ENCODE assay signal across 8 cellular contexts in genomic region chr1:230067441-230067870, GRCh38. TPM values are rescaled to one million over a fixed set of nuclear protein-coding genes. Genes with fewer than 3 reads are reported as not detected.
DNase-seq lines count a peak whose midpoint lies in the region; ATAC-seq and TF ChIP-seq lines count a peak whose summit lies in the region.

No MANE protein-coding gene starts in this region.

- intact Hi-C loops in PC-3 (cut with micrococcal nuclease), result loop anchor here (1.0 kb wide), 1 partner anchor 243 kb away; no protein-coding TSS in a partner anchor
- intact Hi-C loops in left lung (cut with DNase I), result no loop called here

- H3K27me3 ChIP-seq in PC-3 (ENCODE audit: low read length) (no peaks in the 10 kb centered on the region), left lung (no peaks in the 10 kb centered on the region)

- BruUV-seq in PC-3 (replicated peaks; lab: Mats Ljungman, UMichigan), result no TSS peak

- peaks cover 4% of the 10 kb centered on the region for H3K27me3 Mint-ChIP-seq in central memory CD8-positive, alpha-beta T cell
- no peaks in the 10 kb centered on the region for H3K27me3 Mint-ChIP-seq in stimulated activated memory B cell treated with anti-CD40 and anti-IgM and Interleukin-4, amounts not matched to agents 10 μg/mL and 1 μg/mL and 100 μg/mL, for 72 hours

- H3K79me2 ChIP-seq in PC-3 (ENCODE audit: low read length), result peaks cover 52% of the 10 kb centered on the region

- peak; percentile 35 for DNase-seq in activated CD4-positive, alpha-beta T cell treated with anti-CD3 and anti-CD28 coated beads for 48 hours
- DNase-seq in activated CD4-positive, alpha-beta T cell treated with anti-CD3 and anti-CD28 coated beads, Interleukin-2, amount 50 U/mL, for 4 hours, result no peak
- peak; percentile 49 for DNase-seq in PC-3
- DNase-seq in central memory CD8-positive, alpha-beta T cell (ENCODE audit: low spot score in 2 of 2), result no peak
- no peak for DNase-seq in left lung
- DNase-seq in ecto neural progenitor cell (ENCODE audit: low spot score), result no peak

- peak overlapping the region; percentile 83 for H3K4me3 Mint-ChIP-seq in central memory CD8-positive, alpha-beta T cell
- peak overlapping the region; percentile 96 for H3K4me3 Mint-ChIP-seq in stimulated activated memory B cell treated with anti-CD40 and anti-IgM and Interleukin-4, amounts not matched to agents 10 μg/mL and 1 μg/mL and 100 μg/mL, for 72 hours

- peaks cover 39% of the 10 kb centered on the region for H3K4me1 Mint-ChIP-seq in central memory CD8-positive, alpha-beta T cell
- H3K4me1 Mint-ChIP-seq in stimulated activated memory B cell treated with anti-CD40 and anti-IgM and Interleukin-4, amounts not matched to agents 10 μg/mL and 1 μg/mL and 100 μg/mL, for 72 hours, result peaks cover 57% of the 10 kb centered on the region

- no peaks in the 10 kb centered on the region for H3K36me3 ChIP-seq in PC-3 (ENCODE audit: low read depth, low read length)
- no peaks in the 10 kb centered on the region for H3K36me3 ChIP-seq in left lung

- H3K4me1 ChIP-seq in PC-3 (ENCODE audit: insufficient read depth, low read length), result peaks cover 36% of the 10 kb centered on the region
- peaks cover 12 to 34% of the 10 kb centered on the region in 2 donors for H3K4me1 ChIP-seq in left lung

- H4K20me1 ChIP-seq in PC-3 (ENCODE audit: low read length), result peaks cover 44% of the 10 kb centered on the region

- H3K4me2 ChIP-seq in PC-3 (ENCODE audit: low read length), result peak overlapping the region; percentile 90

- 0 out of 2 replicates have a peak, but pooled peaks cover 2% of the 10 kb centered on the region for H3K9me3 ChIP-seq in PC-3 (ENCODE audit: low read length)
- peaks cover 0 to 3% of the 10 kb centered on the region in 2 donors for H3K9me3 ChIP-seq in left lung

- ATAC-seq in HG02588 (IDR thresholded peaks at IDR 0.05; ENCODE audit: unreplicated experiment), result peak; percentile 14
- ATAC-seq in PC-3, result peak; percentile 23
- ATAC-seq in central memory CD8-positive, alpha-beta T cell (replicated peaks; ENCODE audit: extremely low read depth, poor library complexity, severe bottlenecking), result peak; percentile 11
- ATAC-seq in left lung, result peak; percentile 22
- peak; percentile 56 for ATAC-seq in stimulated activated memory B cell treated with anti-CD40 and anti-IgM and Interleukin-4, amounts not matched to agents 10 μg/mL and 1 μg/mL and 100 μg/mL, for 72 hours

- H3K27ac Mint-ChIP-seq in central memory CD8-positive, alpha-beta T cell (ENCODE audit: low read depth), result peak overlapping the region; percentile 76
- H3K27ac Mint-ChIP-seq in stimulated activated memory B cell treated with anti-CD40 and anti-IgM and Interleukin-4, amounts not matched to agents 10 μg/mL and 1 μg/mL and 100 μg/mL, for 72 hours, result peak overlapping the region; percentile 76

- no peaks in the 10 kb centered on the region for H3K9me3 Mint-ChIP-seq in central memory CD8-positive, alpha-beta T cell
- H3K9me3 Mint-ChIP-seq in stimulated activated memory B cell treated with anti-CD40 and anti-IgM and Interleukin-4, amounts not matched to agents 10 μg/mL and 1 μg/mL and 100 μg/mL, for 72 hours, result peaks cover 2% of the 10 kb centered on the region

- peak overlapping the region; percentile 91 for H3K9ac ChIP-seq in PC-3 (ENCODE audit: low read length)

- TF ChIP-seq CTCF in PC-3 (conservative IDR thresholded peaks at IDR 0.05; ENCODE audit: low read depth, low read length), result no peak
- no peak for TF ChIP-seq CTCF in left lung (IDR thresholded peaks at IDR 0.05)

- CTCF ChIA-PET in PC-3 (lab: Charles Lee), result no interaction called here

- peak overlapping the region; percentile 84 for H3K4me3 ChIP-seq in PC-3 (ENCODE audit: low read length)
- peak overlapping the region; percentile 73 to 77 for H3K4me3 ChIP-seq in left lung

- no peaks in the 10 kb centered on the region for H3F3A ChIP-seq in PC-3 (ENCODE audit: low read length, unreplicated experiment)

- POLR2A ChIA-PET in PC-3 (lab: Charles Lee; ENCODE audit: unreplicated experiment), result interaction anchor here (0.6 to 1.6 kb wide), 3 partner anchors 23 to 74 kb away, joined by 3 to 8 read pairs (median 4); no protein-coding TSS in a partner anchor

- no peaks in the 10 kb centered on the region for H3K9me2 ChIP-seq in PC-3 (replicated peaks; ENCODE audit: low read length)

- 0 out of 2 replicates have a peak overlapping the region, but pooled peaks have one; percentile 9 for H2AFZ ChIP-seq in PC-3 (ENCODE audit: low read length)

- H3K27ac ChIP-seq in PC-3 (ENCODE audit: low read length) (peak overlapping the region; percentile 24), left lung (peak overlapping the region; percentile 86 to 90)

- peaks cover 3% of the 10 kb centered on the region for H3K36me3 Mint-ChIP-seq in central memory CD8-positive, alpha-beta T cell (ENCODE audit: insufficient read depth)
- peaks cover 5% of the 10 kb centered on the region for H3K36me3 Mint-ChIP-seq in stimulated activated memory B cell treated with anti-CD40 and anti-IgM and Interleukin-4, amounts not matched to agents 10 μg/mL and 1 μg/mL and 100 μg/mL, for 72 hours

RNA-seq across cellular contexts. Expression of gene GALNT2, which starts 0.4 kb away (rescaled TPM):
- total RNA-seq in PC-3 (2014; rRNA removed), result 182 and 193 TPM in 2 replicates
- 100 to 1,000 TPM in 1 of 2 donors, 10 to 100 TPM in 1; 79.5 to 114 TPM for total RNA-seq in left lung

Comparison
In these comparisons a context has a peak if more than half of its experiments do, and no peak if none do; other contexts are left out.
1. DNase-seq: peak in activated CD4-positive, alpha-beta T cell treated with anti-CD3 and anti-CD28 coated beads for 48 hours (single experiment) and PC-3 (single experiment); none in activated CD4-positive, alpha-beta T cell treated with anti-CD3 and anti-CD28 coated beads, Interleukin-2, amount 50 U/mL, for 4 hours (0 of 2), central memory CD8-positive, alpha-beta T cell (0 of 2), left lung (0 of 2) and ecto neural progenitor cell (single experiment).
2. Peak in every context shown above with its lines, with median percentiles within 50 percentile points of each other: ATAC-seq.